Comparison of ENCODE assay signal across 4 cellular contexts in genomic region chr2:44305882-44306281, GRCh38.
TF ChIP-seq lines count a peak whose summit lies in the region.

No MANE protein-coding gene starts in this region.

TF ChIP-seq in SK-N-SH treated with all-trans-retinoic acid at 6 μM for 48 hours, 23 proteins besides CTCF, POLR2A, EP300 and RAD21 (continues in another document):
- TF ChIP-seq OSR1 (CRISPR knock-in tag; IDR thresholded peaks at IDR 0.05) (no peak), CSRNP3 (CRISPR knock-in tag; IDR thresholded peaks at IDR 0.05) (no peak), RARB (CRISPR knock-in tag; IDR thresholded peaks at IDR 0.05) (no peak), POU6F1 (CRISPR knock-in tag; IDR thresholded peaks at IDR 0.05; ENCODE audit: borderline replicate concordance, low read depth) (no peak), TCF4 (CRISPR knock-in tag; IDR thresholded peaks at IDR 0.05; ENCODE audit: borderline replicate concordance) (no peak)

TF ChIP-seq in SK-N-SH, 30 proteins besides CTCF, POLR2A, EP300 and RAD21:
- no peak for TF ChIP-seq IRF3 (IDR thresholded peaks at IDR 0.05; ENCODE audit: low read depth, low read length)
- TF ChIP-seq ZBTB33 (IDR thresholded peaks at IDR 0.05; ENCODE audit: borderline replicate concordance, low read depth): no peak
- TF ChIP-seq REST (IDR thresholded peaks at IDR 0.05; ENCODE audit: low read depth, low read length): no peak
- no peak for TF ChIP-seq YY1 (IDR thresholded peaks at IDR 0.05; ENCODE audit: low read depth)

TF ChIP-seq in HepG2, 621 proteins besides CTCF, POLR2A, EP300 and RAD21:
- TF ChIP-seq TFE3 (CRISPR knock-in tag; IDR thresholded peaks at IDR 0.05) (no peak), BHLHE40 (IDR thresholded peaks at IDR 0.05; ENCODE audit: low read length) (no peak), LRRFIP1 (CRISPR knock-in tag; conservative IDR thresholded peaks at IDR 0.05) (no peak), ZFY (CRISPR knock-in tag; IDR thresholded peaks at IDR 0.05) (no peak), THRA (CRISPR knock-in tag; IDR thresholded peaks at IDR 0.05; ENCODE audit: borderline replicate concordance) (no peak), KLF11 (CRISPR knock-in tag; IDR thresholded peaks at IDR 0.05) (no peak), AGO2 (optimal IDR thresholded peaks at IDR 0.05; ENCODE audit: low read depth, low read length) (no peak), ZBTB8A (CRISPR knock-in tag; IDR thresholded peaks at IDR 0.05; ENCODE audit: borderline replicate concordance, low read depth) (no peak), TERF1 (CRISPR knock-in tag; IDR thresholded peaks at IDR 0.05) (no peak), TEF (CRISPR knock-in tag; IDR thresholded peaks at IDR 0.05) (no peak), ZNF101 (CRISPR knock-in tag; IDR thresholded peaks at IDR 0.05; ENCODE audit: borderline replicate concordance, low read depth) (no peak), RBM22 (optimal IDR thresholded peaks at IDR 0.05; ENCODE audit: low read length) (no peak), ZFP90 (CRISPR knock-in tag; IDR thresholded peaks at IDR 0.05; ENCODE audit: borderline replicate concordance) (no peak), GABPA (IDR thresholded peaks at IDR 0.05; ENCODE audit: low read depth, low read length) (no peak), GABPA (CRISPR knock-in tag; IDR thresholded peaks at IDR 0.05; ENCODE audit: low read depth) (no peak)

TF ChIP-seq in WTC11, 78 proteins besides CTCF, POLR2A, EP300 and RAD21:
- no peak for TF ChIP-seq RELA (CRISPR knock-in tag; IDR thresholded peaks at IDR 0.05; ENCODE audit: borderline replicate concordance)
- no peak for TF ChIP-seq STAT6 (CRISPR knock-in tag; conservative IDR thresholded peaks at IDR 0.05; ENCODE audit: low read depth)
- no peak for TF ChIP-seq ZNF416 (CRISPR knock-in tag; IDR thresholded peaks at IDR 0.05)
- TF ChIP-seq ZNF263 (CRISPR knock-in tag; IDR thresholded peaks at IDR 0.05; ENCODE audit: low read depth): no peak
- no peak for TF ChIP-seq NR1H2 (CRISPR knock-in tag; IDR thresholded peaks at IDR 0.05)
- no peak for TF ChIP-seq ZNF396 (CRISPR knock-in tag; IDR thresholded peaks at IDR 0.05; ENCODE audit: borderline replicate concordance)
